ENCODE assay signal across 12 cellular contexts in the genomic region with DNA sequence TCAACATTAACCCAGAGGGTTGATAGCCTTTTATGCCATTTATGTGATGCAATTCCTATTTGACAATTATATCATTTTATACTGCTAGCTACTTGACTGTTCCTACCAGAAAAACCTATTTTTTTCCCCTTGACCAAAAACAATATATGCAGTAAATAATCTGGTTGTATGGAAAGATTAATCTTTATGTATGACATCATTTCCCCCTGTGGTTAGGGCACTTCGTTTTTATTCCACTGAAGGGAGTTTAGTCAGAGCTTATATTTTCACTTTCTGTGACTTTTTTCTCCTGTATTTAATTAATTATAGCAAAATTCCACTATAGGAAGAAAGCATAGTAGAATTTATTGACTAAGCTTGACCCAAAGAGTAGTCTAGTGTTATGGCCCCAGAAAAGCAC.
DNase-seq lines count a peak whose midpoint lies in the region; ATAC-seq and TF ChIP-seq lines count a peak whose summit lies in the region.
"Had no signal": no experiment of that assay in that cellular context is flagged by ENCODE, and none has a peak within 500 bp of the region (broad histone marks: within the 10 kb centered on the region; RNA-seq: fewer than 3 reads in every experiment).

No MANE protein-coding gene starts in this region.

- POLR2A ChIA-PET in activated B cell treated with CpG ODN at 0.5 μM for 24 hours (lab: Charles Lee): interaction anchor here (1.5 kb wide), 1 partner anchor 38 kb away, joined by 5 read pairs; a partner anchor contains a TSS

- TF ChIP-seq CTCF in Calu3 (IDR thresholded peaks at IDR 0.05; ENCODE audit: unreplicated experiment): no peak
- TF ChIP-seq CTCF in activated B cell treated with CpG ODN at 0.5 μM for 24 hours (IDR thresholded peaks at IDR 0.05): no peak
- TF ChIP-seq CTCF in progenitor cell of endocrine pancreas (IDR thresholded peaks at IDR 0.05; ENCODE audit: unreplicated experiment): no peak

- no peaks in the 10 kb centered on the region for H3K27me3 Mint-ChIP-seq in Calu3 (ENCODE audit: unreplicated experiment)
- H3K27me3 Mint-ChIP-seq in activated B cell treated with CpG ODN at 0.5 μM for 24 hours: no peaks in the 10 kb centered on the region
- H3K27me3 Mint-ChIP-seq in immature natural killer cell (ENCODE audit: low read depth in 3 of 3): peaks cover 0 to 2% (median 0%) of the 10 kb centered on the region in 3 donors
- H3K27me3 Mint-ChIP-seq in progenitor cell of endocrine pancreas: no peaks in the 10 kb centered on the region

- H3K9me3 Mint-ChIP-seq in Calu3 (ENCODE audit: low read depth, unreplicated experiment) (no peaks in the 10 kb centered on the region), activated B cell treated with CpG ODN at 0.5 μM for 24 hours (no peaks in the 10 kb centered on the region), immature natural killer cell (no peaks in the 10 kb centered on the region), progenitor cell of endocrine pancreas (ENCODE audit: low read depth) (no peaks in the 10 kb centered on the region)

- H3K27ac Mint-ChIP-seq in Calu3 (ENCODE audit: unreplicated experiment) (peak overlapping the region; percentile 1), activated B cell treated with CpG ODN at 0.5 μM for 24 hours (peak overlapping the region; percentile 65), immature natural killer cell (peak overlapping the region; percentile 9 to 73 (median 69)), progenitor cell of endocrine pancreas (no peak overlapping the region)

- H3K4me1 Mint-ChIP-seq in Calu3 (ENCODE audit: low read depth, unreplicated experiment): peaks cover 17% of the 10 kb centered on the region
- H3K4me1 Mint-ChIP-seq in activated B cell treated with CpG ODN at 0.5 μM for 24 hours: peaks cover 61% of the 10 kb centered on the region
- H3K4me1 Mint-ChIP-seq in immature natural killer cell: peaks cover 49 to 88% of the 10 kb centered on the region in 2 donors
- no peaks in the 10 kb centered on the region for H3K4me1 Mint-ChIP-seq in progenitor cell of endocrine pancreas (ENCODE audit: low read depth)

- H3K4me3 Mint-ChIP-seq in Calu3 (ENCODE audit: low read depth, unreplicated experiment) (no peak overlapping the region), activated B cell treated with CpG ODN at 0.5 μM for 24 hours (peak overlapping the region; percentile 28), immature natural killer cell (peak overlapping the region; percentile 16 to 60 (median 33)), progenitor cell of endocrine pancreas (ENCODE audit: low read depth) (no peak overlapping the region)

- peaks cover 10% of the 10 kb centered on the region for H3K36me3 Mint-ChIP-seq in Calu3 (ENCODE audit: insufficient read depth, unreplicated experiment)
- peaks cover 18% of the 10 kb centered on the region for H3K36me3 Mint-ChIP-seq in activated B cell treated with CpG ODN at 0.5 μM for 24 hours (ENCODE audit: low read depth)
- H3K36me3 Mint-ChIP-seq in immature natural killer cell: peaks cover 0 to 6% (median 0%) of the 10 kb centered on the region in 3 donors
- H3K36me3 Mint-ChIP-seq in progenitor cell of endocrine pancreas (ENCODE audit: insufficient read depth): peaks cover 4% of the 10 kb centered on the region

- BruUV-seq in Calu3 (replicated peaks; lab: Mats Ljungman, UMichigan): no TSS peak

- CTCF ChIA-PET in Calu3 (lab: Charles Lee): interaction anchor here (0.5 to 2.8 kb wide), 6 partner anchors 12 to 115 kb away, joined by 3 to 12 read pairs (median 4); a partner anchor contains a TSS
- CTCF ChIA-PET in activated B cell treated with CpG ODN at 0.5 μM for 24 hours (lab: Charles Lee): interaction anchor here (0.6 to 2.6 kb wide), 4 partner anchors 12 to 446 kb away, joined by 3 to 22 read pairs (median 4); a partner anchor contains a TSS

- peak; percentile 52 for ATAC-seq in activated B cell treated with CpG ODN at 0.5 μM for 24 hours (ENCODE audit: low read depth)
- ATAC-seq: psoas muscle, Right ventricle myocardium inferior had no signal

- intact Hi-C loops in Calu3 (cut with micrococcal nuclease; ENCODE audit: unreplicated experiment) (loop anchor here (2.0 to 5.0 kb wide), 2 partner anchors 40 to 63 kb away; a partner anchor contains a TSS), activated B cell treated with CpG ODN at 0.5 μM for 24 hours (cut with micrococcal nuclease) (loop anchor here (5.0 kb wide), 1 partner anchor 40 kb away; no protein-coding TSS in a partner anchor)

- DNase-seq in Calu3 (no peak), HT1080 (ENCODE audit: low read depth) (peak; percentile 28), activated B cell treated with CpG ODN at 0.5 μM for 24 hours (no peak), immature natural killer cell (peak in 2 of 3 donors; percentile 17 to 22), progenitor cell of endocrine pancreas (ENCODE audit: low spot score, unreplicated experiment) (no peak), epidermal melanocyte (ENCODE audit: insufficient read length, low spot score) (no peak), NCI-H2029 (lab: John Stamatoyannopoulos, UW) (no peak), NCI-H526 (lab: John Stamatoyannopoulos, UW) (no peak)
- DNase-seq: dorsolateral prefrontal cortex, NCI-H1436, psoas muscle had no signal

Comparison
In these comparisons a context has a peak if more than half of its experiments do, and no peak if none do; other contexts are left out.
1. DNase-seq: peak in HT1080 (single experiment) and immature natural killer cell (2 of 3); none in Calu3 (single experiment), activated B cell treated with CpG ODN at 0.5 μM for 24 hours (single experiment), progenitor cell of endocrine pancreas (single experiment), epidermal melanocyte (single experiment), NCI-H2029 (single experiment) and NCI-H526 (0 of 2).
2. H3K4me3 Mint-ChIP-seq: peak in activated B cell treated with CpG ODN at 0.5 μM for 24 hours (single experiment) and immature natural killer cell (5 of 5); none in Calu3 (single experiment) and progenitor cell of endocrine pancreas (single experiment).